11 cellular contexts compared by ENCODE assay signal in genomic region chr1:3352952-3353331, GRCh38.
DNase-seq lines count a peak whose midpoint lies in the region; ATAC-seq and TF ChIP-seq lines count a peak whose summit lies in the region.
"Had no signal": no experiment of that assay in that cellular context is flagged by ENCODE, and none has a peak within 500 bp of the region (broad histone marks: within the 10 kb centered on the region; RNA-seq: fewer than 3 reads in every experiment).

No MANE protein-coding gene starts in this region.

- H3F3A ChIP-seq in smooth muscle cell (ENCODE audit: low read depth): no peaks in the 10 kb centered on the region

- H3K27me3 ChIP-seq in HUES6 (ENCODE audit: control insufficient read depth, insufficient read depth, low read length) (no peaks in the 10 kb centered on the region; the same call in 1 of the 2 replicates), smooth muscle cell (ENCODE audit: low read depth) (no peaks in the 10 kb centered on the region)

- H4K20me1 ChIP-seq in smooth muscle cell (ENCODE audit: low read depth): no peaks in the 10 kb centered on the region

- no peaks in the 10 kb centered on the region for H3K9me3 ChIP-seq in HUES6 (ENCODE audit: control insufficient read depth, insufficient read depth, low read depth, low read length)
- H3K9me3 ChIP-seq in smooth muscle cell (replicated peaks; ENCODE audit: low read depth): no peaks in the 10 kb centered on the region

- peaks cover 43% of the 10 kb centered on the region for H3K4me1 ChIP-seq in HUES6 (ENCODE audit: control insufficient read depth, insufficient read depth, low read length)
- H3K4me1 ChIP-seq in smooth muscle cell (ENCODE audit: low read depth): peaks cover 23% of the 10 kb centered on the region

- DNase-seq in coronary artery (ENCODE audit: low spot score): no peak
- peak; percentile 42 for DNase-seq in kidney tubule cell (ENCODE audit: low spot score)
- peak; percentile 41 for DNase-seq in smooth muscle cell (lab: John Stamatoyannopoulos, UW; ENCODE audit: unreplicated experiment)
- no peak for DNase-seq in middle frontal gyrus (ENCODE audit: extremely low spot score, low spot score)
- no peak for DNase-seq in COLO668 (lab: John Stamatoyannopoulos, UW; ENCODE audit: unreplicated experiment)
- DNase-seq: activated effector memory CD4-positive, alpha-beta T cell treated with anti-CD3 and anti-CD28 coated beads, Interleukin-2, amount 50 U/mL, for 16 hours; naive B cell; NCI-H1105 treated with DMSO at 0.1 percent for 48 hours had no signal

- no peak for ATAC-seq in HG02973 (IDR thresholded peaks at IDR 0.05; ENCODE audit: unreplicated experiment)
- ATAC-seq in HG02678 (IDR thresholded peaks at IDR 0.05; ENCODE audit: unreplicated experiment): no peak

- 22% methylated on average over 13 of the region's 13 CpGs for WGBS in smooth muscle cell (ENCODE audit: low lambda C conversion rate)

- H3K9ac ChIP-seq in HUES6 (ENCODE audit: low read length): peak overlapping the region; percentile 35
- no peak overlapping the region for H3K9ac ChIP-seq in smooth muscle cell (ENCODE audit: low read depth)

- H3K36me3 ChIP-seq in HUES6 (ENCODE audit: control insufficient read depth, insufficient read depth, low read length) (no peaks in the 10 kb centered on the region), smooth muscle cell (ENCODE audit: low read depth) (no peaks in the 10 kb centered on the region)

- TF ChIP-seq CTCF in coronary artery (IDR thresholded peaks at IDR 0.05): no peak
- no peak for TF ChIP-seq CTCF in smooth muscle cell (IDR thresholded peaks at IDR 0.05; ENCODE audit: borderline replicate concordance, insufficient read depth, poor library complexity, severe bottlenecking)

- no peaks in the 10 kb centered on the region for H3K79me2 ChIP-seq in smooth muscle cell (ENCODE audit: low read depth)

- peak overlapping the region; percentile 74 for H3K4me2 ChIP-seq in smooth muscle cell

- H2AFZ ChIP-seq in smooth muscle cell (ENCODE audit: low read depth): no peak overlapping the region

- H3K4me3 ChIP-seq in HUES6 (ENCODE audit: low read depth, low read length) (peak overlapping the region; percentile 28; the same call in 1 of the 2 replicates), coronary artery (peak overlapping the region; percentile 3), smooth muscle cell (no peak overlapping the region)

- H3K27ac ChIP-seq in HUES6 (ENCODE audit: low read depth, low read length) (peak overlapping the region; percentile 6; the same call in 1 of the 2 replicates), coronary artery (peak overlapping the region; percentile 94 to 97), smooth muscle cell (ENCODE audit: low read depth) (no peak overlapping the region)

Comparison
In these comparisons a context has a peak if more than half of its experiments do, and no peak if none do; other contexts are left out.
1. DNase-seq: peak in kidney tubule cell (single experiment) and smooth muscle cell (single experiment); none in coronary artery (single experiment), middle frontal gyrus (single experiment) and COLO668 (single experiment).